ENCODE assay signal across 1 cellular context in the genomic region with DNA sequence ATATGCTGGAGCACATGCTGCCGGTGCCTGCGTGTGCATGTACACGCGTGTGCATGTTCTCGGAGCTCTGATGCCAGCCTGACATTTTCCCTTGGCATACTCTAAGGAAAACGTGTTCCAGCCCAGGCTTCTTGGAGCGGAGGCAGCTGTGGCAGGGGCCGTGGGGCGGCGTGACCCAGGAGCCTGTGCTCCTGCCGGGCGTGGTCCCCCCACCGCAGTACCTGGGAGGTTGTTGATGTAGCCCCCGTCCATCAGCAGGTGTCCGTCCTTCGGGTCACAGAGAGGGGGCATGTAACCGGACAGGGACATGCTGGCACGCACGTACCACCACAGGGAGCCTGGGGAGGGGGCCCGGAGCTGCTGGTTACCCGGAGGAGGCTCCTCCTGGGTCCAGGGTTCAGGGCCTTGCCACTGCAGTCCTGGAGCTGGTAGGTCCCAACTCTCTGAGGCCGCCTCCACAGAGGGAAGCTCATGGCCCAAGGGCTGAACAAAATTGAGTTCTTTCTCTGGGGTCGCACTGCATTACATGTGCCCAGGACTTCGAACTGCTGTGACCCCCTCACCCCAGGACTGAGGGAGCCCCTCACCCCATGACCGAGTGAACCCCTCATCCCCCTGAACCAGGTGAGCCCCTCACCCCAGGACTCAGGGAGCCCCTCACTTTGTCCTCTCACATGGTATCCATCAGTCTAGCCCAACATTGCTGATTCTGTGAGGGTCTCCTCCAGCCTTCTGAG.
A peak's percentile ranks its signal among the peaks of the same experiment; 100 is the strongest.
TF ChIP-seq lines count a peak whose summit lies in the region.

No MANE protein-coding gene starts in this region.

TF ChIP-seq in HepG2, 621 proteins besides CTCF, POLR2A, EP300 and RAD21 (continues in another document):
- TF ChIP-seq, protein P1, sequence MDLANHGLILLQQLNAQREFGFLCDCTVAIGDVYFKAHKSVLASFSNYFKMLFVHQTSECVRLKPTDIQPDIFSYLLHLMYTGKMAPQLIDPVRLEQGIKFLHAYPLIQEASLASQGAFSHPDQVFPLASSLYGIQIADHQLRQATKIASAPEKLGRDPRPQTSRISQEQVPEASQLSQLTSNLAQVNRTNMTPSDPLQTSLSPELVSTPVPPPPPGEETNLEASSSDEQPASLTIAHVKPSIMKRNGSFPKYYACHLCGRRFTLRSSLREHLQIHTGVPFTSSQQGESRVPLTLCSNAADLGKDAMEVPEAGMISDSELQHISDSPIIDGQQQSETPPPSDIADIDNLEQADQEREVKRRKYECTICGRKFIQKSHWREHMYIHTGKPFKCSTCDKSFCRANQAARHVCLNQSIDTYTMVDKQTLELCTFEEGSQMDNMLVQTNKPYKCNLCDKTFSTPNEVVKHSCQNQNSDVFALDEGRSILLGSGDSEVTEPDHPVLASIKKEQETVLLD (CRISPR knock-in tag; IDR thresholded peaks at IDR 0.05; ENCODE audit: low read depth) = peak; percentile 36; the same call in 1 of the 2 replicates
- TF ChIP-seq ETV5 (CRISPR knock-in tag; IDR thresholded peaks at IDR 0.05; ENCODE audit: borderline replicate concordance) (peak; percentile 59; the same call in 1 of the 2 replicates), ARNT2 (CRISPR knock-in tag; IDR thresholded peaks at IDR 0.05; ENCODE audit: low read depth) (peak; percentile 81; the same call in 1 of the 2 replicates), ZNF138 (CRISPR knock-in tag; IDR thresholded peaks at IDR 0.05; ENCODE audit: low read depth) (no peak), DMAP1 (CRISPR knock-in tag; IDR thresholded peaks at IDR 0.05) (no peak), SP4 (CRISPR knock-in tag; IDR thresholded peaks at IDR 0.05) (peak; percentile 39; the same call in 1 of the 2 replicates), ZNF589 (CRISPR knock-in tag; conservative IDR thresholded peaks at IDR 0.05) (0 out of 2 replicates have a peak, but pooled peaks have one; percentile 31), ZNF816 (CRISPR knock-in tag; IDR thresholded peaks at IDR 0.05; ENCODE audit: borderline replicate concordance) (peak; percentile 90; the same call in 1 of the 2 replicates), ZNF776 (CRISPR knock-in tag; IDR thresholded peaks at IDR 0.05) (0 out of 2 replicates have a peak, but pooled peaks have one; percentile 58), BRCA1 (CRISPR knock-in tag; IDR thresholded peaks at IDR 0.05) (peak; percentile 76), ZNF629 (CRISPR knock-in tag; conservative IDR thresholded peaks at IDR 0.05) (0 out of 2 replicates have a peak, but pooled peaks have one; percentile 6), ZNF501 (CRISPR knock-in tag; IDR thresholded peaks at IDR 0.05) (peak; percentile 85), POLR2G (IDR thresholded peaks at IDR 0.05; ENCODE audit: low read depth, low read length) (0 out of 2 replicates have a peak, but pooled peaks have one; percentile 35), KDM6A (CRISPR knock-in tag; IDR thresholded peaks at IDR 0.05; ENCODE audit: low read depth) (peak; percentile 36; the same call in 1 of the 2 replicates), PHF21A (CRISPR knock-in tag; IDR thresholded peaks at IDR 0.05) (peak; percentile 85), ZNF251 (CRISPR knock-in tag; IDR thresholded peaks at IDR 0.05) (no peak), KAT7 (CRISPR knock-in tag; IDR thresholded peaks at IDR 0.05; ENCODE audit: borderline replicate concordance) (peak; percentile 67; the same call in 1 of the 2 replicates), ZNF446 (CRISPR knock-in tag; IDR thresholded peaks at IDR 0.05) (0 out of 2 replicates have a peak, but pooled peaks have one; percentile 19), PCBP1 (IDR thresholded peaks at IDR 0.05; ENCODE audit: borderline replicate concordance, low read depth, low read length) (0 out of 2 replicates have a peak, but pooled peaks have one; percentile 26), JUN (CRISPR knock-in tag; IDR thresholded peaks at IDR 0.05) (0 out of 2 replicates have a peak, but pooled peaks have one; percentile 35), SMAD1 (CRISPR knock-in tag; IDR thresholded peaks at IDR 0.05; ENCODE audit: borderline replicate concordance, low read depth) (peak; percentile 17)
- TF ChIP-seq, protein P2, sequence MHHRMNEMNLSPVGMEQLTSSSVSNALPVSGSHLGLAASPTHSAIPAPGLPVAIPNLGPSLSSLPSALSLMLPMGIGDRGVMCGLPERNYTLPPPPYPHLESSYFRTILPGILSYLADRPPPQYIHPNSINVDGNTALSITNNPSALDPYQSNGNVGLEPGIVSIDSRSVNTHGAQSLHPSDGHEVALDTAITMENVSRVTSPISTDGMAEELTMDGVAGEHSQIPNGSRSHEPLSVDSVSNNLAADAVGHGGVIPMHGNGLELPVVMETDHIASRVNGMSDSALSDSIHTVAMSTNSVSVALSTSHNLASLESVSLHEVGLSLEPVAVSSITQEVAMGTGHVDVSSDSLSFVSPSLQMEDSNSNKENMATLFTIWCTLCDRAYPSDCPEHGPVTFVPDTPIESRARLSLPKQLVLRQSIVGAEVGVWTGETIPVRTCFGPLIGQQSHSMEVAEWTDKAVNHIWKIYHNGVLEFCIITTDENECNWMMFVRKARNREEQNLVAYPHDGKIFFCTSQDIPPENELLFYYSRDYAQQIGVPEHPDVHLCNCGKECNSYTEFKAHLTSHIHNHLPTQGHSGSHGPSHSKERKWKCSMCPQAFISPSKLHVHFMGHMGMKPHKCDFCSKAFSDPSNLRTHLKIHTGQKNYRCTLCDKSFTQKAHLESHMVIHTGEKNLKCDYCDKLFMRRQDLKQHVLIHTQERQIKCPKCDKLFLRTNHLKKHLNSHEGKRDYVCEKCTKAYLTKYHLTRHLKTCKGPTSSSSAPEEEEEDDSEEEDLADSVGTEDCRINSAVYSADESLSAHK (CRISPR knock-in tag; IDR thresholded peaks at IDR 0.05; ENCODE audit: borderline replicate concordance) = 0 out of 2 replicates have a peak, but pooled peaks have one; percentile 30
- TF ChIP-seq, protein P3, sequence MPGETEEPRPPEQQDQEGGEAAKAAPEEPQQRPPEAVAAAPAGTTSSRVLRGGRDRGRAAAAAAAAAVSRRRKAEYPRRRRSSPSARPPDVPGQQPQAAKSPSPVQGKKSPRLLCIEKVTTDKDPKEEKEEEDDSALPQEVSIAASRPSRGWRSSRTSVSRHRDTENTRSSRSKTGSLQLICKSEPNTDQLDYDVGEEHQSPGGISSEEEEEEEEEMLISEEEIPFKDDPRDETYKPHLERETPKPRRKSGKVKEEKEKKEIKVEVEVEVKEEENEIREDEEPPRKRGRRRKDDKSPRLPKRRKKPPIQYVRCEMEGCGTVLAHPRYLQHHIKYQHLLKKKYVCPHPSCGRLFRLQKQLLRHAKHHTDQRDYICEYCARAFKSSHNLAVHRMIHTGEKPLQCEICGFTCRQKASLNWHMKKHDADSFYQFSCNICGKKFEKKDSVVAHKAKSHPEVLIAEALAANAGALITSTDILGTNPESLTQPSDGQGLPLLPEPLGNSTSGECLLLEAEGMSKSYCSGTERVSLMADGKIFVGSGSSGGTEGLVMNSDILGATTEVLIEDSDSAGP (CRISPR knock-in tag; IDR thresholded peaks at IDR 0.05; ENCODE audit: borderline replicate concordance) = peak; percentile 71; the same call in 1 of the 2 replicates
- TF ChIP-seq, protein P4, sequence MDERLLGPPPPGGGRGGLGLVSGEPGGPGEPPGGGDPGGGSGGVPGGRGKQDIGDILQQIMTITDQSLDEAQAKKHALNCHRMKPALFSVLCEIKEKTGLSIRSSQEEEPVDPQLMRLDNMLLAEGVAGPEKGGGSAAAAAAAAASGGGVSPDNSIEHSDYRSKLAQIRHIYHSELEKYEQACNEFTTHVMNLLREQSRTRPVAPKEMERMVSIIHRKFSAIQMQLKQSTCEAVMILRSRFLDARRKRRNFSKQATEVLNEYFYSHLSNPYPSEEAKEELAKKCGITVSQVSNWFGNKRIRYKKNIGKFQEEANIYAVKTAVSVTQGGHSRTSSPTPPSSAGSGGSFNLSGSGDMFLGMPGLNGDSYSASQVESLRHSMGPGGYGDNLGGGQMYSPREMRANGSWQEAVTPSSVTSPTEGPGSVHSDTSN (CRISPR knock-in tag; IDR thresholded peaks at IDR 0.05) = no peak
- TF ChIP-seq, protein P5, sequence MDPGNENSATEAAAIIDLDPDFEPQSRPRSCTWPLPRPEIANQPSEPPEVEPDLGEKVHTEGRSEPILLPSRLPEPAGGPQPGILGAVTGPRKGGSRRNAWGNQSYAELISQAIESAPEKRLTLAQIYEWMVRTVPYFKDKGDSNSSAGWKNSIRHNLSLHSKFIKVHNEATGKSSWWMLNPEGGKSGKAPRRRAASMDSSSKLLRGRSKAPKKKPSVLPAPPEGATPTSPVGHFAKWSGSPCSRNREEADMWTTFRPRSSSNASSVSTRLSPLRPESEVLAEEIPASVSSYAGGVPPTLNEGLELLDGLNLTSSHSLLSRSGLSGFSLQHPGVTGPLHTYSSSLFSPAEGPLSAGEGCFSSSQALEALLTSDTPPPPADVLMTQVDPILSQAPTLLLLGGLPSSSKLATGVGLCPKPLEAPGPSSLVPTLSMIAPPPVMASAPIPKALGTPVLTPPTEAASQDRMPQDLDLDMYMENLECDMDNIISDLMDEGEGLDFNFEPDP (CRISPR knock-in tag; conservative IDR thresholded peaks at IDR 0.05) = no peak
- TF ChIP-seq, protein P6, sequence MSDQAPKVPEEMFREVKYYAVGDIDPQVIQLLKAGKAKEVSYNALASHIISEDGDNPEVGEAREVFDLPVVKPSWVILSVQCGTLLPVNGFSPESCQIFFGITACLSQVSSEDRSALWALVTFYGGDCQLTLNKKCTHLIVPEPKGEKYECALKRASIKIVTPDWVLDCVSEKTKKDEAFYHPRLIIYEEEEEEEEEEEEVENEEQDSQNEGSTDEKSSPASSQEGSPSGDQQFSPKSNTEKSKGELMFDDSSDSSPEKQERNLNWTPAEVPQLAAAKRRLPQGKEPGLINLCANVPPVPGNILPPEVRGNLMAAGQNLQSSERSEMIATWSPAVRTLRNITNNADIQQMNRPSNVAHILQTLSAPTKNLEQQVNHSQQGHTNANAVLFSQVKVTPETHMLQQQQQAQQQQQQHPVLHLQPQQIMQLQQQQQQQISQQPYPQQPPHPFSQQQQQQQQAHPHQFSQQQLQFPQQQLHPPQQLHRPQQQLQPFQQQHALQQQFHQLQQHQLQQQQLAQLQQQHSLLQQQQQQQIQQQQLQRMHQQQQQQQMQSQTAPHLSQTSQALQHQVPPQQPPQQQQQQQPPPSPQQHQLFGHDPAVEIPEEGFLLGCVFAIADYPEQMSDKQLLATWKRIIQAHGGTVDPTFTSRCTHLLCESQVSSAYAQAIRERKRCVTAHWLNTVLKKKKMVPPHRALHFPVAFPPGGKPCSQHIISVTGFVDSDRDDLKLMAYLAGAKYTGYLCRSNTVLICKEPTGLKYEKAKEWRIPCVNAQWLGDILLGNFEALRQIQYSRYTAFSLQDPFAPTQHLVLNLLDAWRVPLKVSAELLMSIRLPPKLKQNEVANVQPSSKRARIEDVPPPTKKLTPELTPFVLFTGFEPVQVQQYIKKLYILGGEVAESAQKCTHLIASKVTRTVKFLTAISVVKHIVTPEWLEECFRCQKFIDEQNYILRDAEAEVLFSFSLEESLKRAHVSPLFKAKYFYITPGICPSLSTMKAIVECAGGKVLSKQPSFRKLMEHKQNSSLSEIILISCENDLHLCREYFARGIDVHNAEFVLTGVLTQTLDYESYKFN (CRISPR knock-in tag; conservative IDR thresholded peaks at IDR 0.05) = peak; percentile 94
- TF ChIP-seq, protein P7, sequence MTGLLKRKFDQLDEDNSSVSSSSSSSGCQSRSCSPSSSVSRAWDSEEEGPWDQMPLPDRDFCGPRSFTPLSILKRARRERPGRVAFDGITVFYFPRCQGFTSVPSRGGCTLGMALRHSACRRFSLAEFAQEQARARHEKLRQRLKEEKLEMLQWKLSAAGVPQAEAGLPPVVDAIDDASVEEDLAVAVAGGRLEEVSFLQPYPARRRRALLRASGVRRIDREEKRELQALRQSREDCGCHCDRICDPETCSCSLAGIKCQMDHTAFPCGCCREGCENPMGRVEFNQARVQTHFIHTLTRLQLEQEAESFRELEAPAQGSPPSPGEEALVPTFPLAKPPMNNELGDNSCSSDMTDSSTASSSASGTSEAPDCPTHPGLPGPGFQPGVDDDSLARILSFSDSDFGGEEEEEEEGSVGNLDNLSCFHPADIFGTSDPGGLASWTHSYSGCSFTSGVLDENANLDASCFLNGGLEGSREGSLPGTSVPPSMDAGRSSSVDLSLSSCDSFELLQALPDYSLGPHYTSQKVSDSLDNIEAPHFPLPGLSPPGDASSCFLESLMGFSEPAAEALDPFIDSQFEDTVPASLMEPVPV (CRISPR knock-in tag; IDR thresholded peaks at IDR 0.05) = 0 out of 2 replicates have a peak, but pooled peaks have one; percentile 54
- TF ChIP-seq, protein P8, sequence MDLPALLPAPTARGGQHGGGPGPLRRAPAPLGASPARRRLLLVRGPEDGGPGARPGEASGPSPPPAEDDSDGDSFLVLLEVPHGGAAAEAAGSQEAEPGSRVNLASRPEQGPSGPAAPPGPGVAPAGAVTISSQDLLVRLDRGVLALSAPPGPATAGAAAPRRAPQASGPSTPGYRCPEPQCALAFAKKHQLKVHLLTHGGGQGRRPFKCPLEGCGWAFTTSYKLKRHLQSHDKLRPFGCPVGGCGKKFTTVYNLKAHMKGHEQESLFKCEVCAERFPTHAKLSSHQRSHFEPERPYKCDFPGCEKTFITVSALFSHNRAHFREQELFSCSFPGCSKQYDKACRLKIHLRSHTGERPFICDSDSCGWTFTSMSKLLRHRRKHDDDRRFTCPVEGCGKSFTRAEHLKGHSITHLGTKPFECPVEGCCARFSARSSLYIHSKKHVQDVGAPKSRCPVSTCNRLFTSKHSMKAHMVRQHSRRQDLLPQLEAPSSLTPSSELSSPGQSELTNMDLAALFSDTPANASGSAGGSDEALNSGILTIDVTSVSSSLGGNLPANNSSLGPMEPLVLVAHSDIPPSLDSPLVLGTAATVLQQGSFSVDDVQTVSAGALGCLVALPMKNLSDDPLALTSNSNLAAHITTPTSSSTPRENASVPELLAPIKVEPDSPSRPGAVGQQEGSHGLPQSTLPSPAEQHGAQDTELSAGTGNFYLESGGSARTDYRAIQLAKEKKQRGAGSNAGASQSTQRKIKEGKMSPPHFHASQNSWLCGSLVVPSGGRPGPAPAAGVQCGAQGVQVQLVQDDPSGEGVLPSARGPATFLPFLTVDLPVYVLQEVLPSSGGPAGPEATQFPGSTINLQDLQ (CRISPR knock-in tag; IDR thresholded peaks at IDR 0.05) = no peak
- TF ChIP-seq, protein P9, sequence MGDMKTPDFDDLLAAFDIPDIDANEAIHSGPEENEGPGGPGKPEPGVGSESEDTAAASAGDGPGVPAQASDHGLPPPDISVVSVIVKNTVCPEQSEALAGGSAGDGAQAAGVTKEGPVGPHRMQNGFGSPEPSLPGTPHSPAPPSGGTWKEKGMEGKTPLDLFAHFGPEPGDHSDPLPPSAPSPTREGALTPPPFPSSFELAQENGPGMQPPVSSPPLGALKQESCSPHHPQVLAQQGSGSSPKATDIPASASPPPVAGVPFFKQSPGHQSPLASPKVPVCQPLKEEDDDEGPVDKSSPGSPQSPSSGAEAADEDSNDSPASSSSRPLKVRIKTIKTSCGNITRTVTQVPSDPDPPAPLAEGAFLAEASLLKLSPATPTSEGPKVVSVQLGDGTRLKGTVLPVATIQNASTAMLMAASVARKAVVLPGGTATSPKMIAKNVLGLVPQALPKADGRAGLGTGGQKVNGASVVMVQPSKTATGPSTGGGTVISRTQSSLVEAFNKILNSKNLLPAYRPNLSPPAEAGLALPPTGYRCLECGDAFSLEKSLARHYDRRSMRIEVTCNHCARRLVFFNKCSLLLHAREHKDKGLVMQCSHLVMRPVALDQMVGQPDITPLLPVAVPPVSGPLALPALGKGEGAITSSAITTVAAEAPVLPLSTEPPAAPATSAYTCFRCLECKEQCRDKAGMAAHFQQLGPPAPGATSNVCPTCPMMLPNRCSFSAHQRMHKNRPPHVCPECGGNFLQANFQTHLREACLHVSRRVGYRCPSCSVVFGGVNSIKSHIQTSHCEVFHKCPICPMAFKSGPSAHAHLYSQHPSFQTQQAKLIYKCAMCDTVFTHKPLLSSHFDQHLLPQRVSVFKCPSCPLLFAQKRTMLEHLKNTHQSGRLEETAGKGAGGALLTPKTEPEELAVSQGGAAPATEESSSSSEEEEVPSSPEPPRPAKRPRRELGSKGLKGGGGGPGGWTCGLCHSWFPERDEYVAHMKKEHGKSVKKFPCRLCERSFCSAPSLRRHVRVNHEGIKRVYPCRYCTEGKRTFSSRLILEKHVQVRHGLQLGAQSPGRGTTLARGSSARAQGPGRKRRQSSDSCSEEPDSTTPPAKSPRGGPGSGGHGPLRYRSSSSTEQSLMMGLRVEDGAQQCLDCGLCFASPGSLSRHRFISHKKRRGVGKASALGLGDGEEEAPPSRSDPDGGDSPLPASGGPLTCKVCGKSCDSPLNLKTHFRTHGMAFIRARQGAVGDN (CRISPR knock-in tag; IDR thresholded peaks at IDR 0.05) = peak; percentile 98
